ENCODE assay signal across 20 cellular contexts in genomic region chr12:22230280-22230794, GRCh38.
A peak's percentile ranks its signal among the peaks of the same experiment; 100 is the strongest.
DNase-seq lines count a peak whose midpoint lies in the region; ATAC-seq, FAIRE-seq and TF ChIP-seq lines count a peak whose summit lies in the region.
"Had no signal": no experiment of that assay in that cellular context is flagged by ENCODE, and none has a peak within 500 bp of the region (broad histone marks: within the 10 kb centered on the region; RNA-seq: fewer than 3 reads in every experiment).

No MANE protein-coding gene starts in this region.

- H3K27me3 Mint-ChIP-seq in osteocyte (ENCODE audit: unreplicated experiment) = peaks cover 3% of the 10 kb centered on the region
- H3K27me3 Mint-ChIP-seq in activated naive CD8-positive, alpha-beta T cell treated with anti-CD3 and anti-CD28 coated beads, Interleukin-2, amount 50 U/mL, for 24 hours = no peaks in the 10 kb centered on the region
- H3K27me3 Mint-ChIP-seq: naive thymus-derived CD4-positive, alpha-beta T cell had no signal

- peaks cover 36% of the 10 kb centered on the region for H3K4me1 Mint-ChIP-seq in osteocyte (ENCODE audit: unreplicated experiment)
- no peaks in the 10 kb centered on the region for H3K4me1 Mint-ChIP-seq in activated naive CD8-positive, alpha-beta T cell treated with anti-CD3 and anti-CD28 coated beads, Interleukin-2, amount 50 U/mL, for 24 hours

- H3K27ac Mint-ChIP-seq in osteocyte (ENCODE audit: unreplicated experiment) = peak overlapping the region; percentile 72
- H3K27ac Mint-ChIP-seq in activated naive CD8-positive, alpha-beta T cell treated with anti-CD3 and anti-CD28 coated beads, Interleukin-2, amount 50 U/mL, for 24 hours = no peak overlapping the region
- H3K27ac Mint-ChIP-seq: naive thymus-derived CD4-positive, alpha-beta T cell had no signal

- no peak for TF ChIP-seq CTCF in fibroblast of mammary gland (conservative IDR thresholded peaks at IDR 0.05; ENCODE audit: control insufficient read depth, insufficient read depth, low read depth, low read length)
- TF ChIP-seq CTCF in osteocyte (IDR thresholded peaks at IDR 0.05) = no peak

- no peak for ATAC-seq in HG03378 (IDR thresholded peaks at IDR 0.05; ENCODE audit: unreplicated experiment)
- no peak for ATAC-seq in GM21367 (IDR thresholded peaks at IDR 0.05; ENCODE audit: unreplicated experiment)
- ATAC-seq in activated naive CD8-positive, alpha-beta T cell treated with anti-CD3 and anti-CD28 coated beads, Interleukin-2, amount 50 U/mL, for 24 hours = no peak
- ATAC-seq: left ventricle myocardium superior; naive thymus-derived CD4-positive, alpha-beta T cell; Panc1 had no signal

- no peaks in the 10 kb centered on the region for H3K36me3 Mint-ChIP-seq in osteocyte (ENCODE audit: unreplicated experiment)
- H3K36me3 Mint-ChIP-seq in activated naive CD8-positive, alpha-beta T cell treated with anti-CD3 and anti-CD28 coated beads, Interleukin-2, amount 50 U/mL, for 24 hours (ENCODE audit: low read depth) = no peaks in the 10 kb centered on the region
- H3K36me3 Mint-ChIP-seq: naive thymus-derived CD4-positive, alpha-beta T cell had no signal

- DNase-seq in COLO829 (ENCODE audit: low spot score) (peak; percentile 18), RCC 7860 (ENCODE audit: low spot score) (peak; percentile 12), fibroblast of mammary gland (ENCODE audit: low read depth) (peak; percentile 63), osteocyte (ENCODE audit: extremely low spot score, unreplicated experiment) (no peak), activated gamma-delta T cell treated with Interleukin-2 at 50 U/mL for 16 hours (no peak)
- DNase-seq in activated naive CD8-positive, alpha-beta T cell treated with anti-CD3 and anti-CD28 coated beads, Interleukin-2, amount 50 U/mL, for 24 hours = no peak
- DNase-seq: activated T-cell treated with anti-CD3 and anti-CD28 coated beads, Interleukin-2, amount 50 U/mL, for 1 hour; DMS79; left ventricle myocardium superior; MV-4-11; naive thymus-derived CD4-positive, alpha-beta T cell; NCI-H774; stomach had no signal

- H3K9me3 Mint-ChIP-seq in osteocyte (ENCODE audit: unreplicated experiment) = no peaks in the 10 kb centered on the region
- peaks cover 3% of the 10 kb centered on the region for H3K9me3 Mint-ChIP-seq in activated naive CD8-positive, alpha-beta T cell treated with anti-CD3 and anti-CD28 coated beads, Interleukin-2, amount 50 U/mL, for 24 hours

- H3K4me3 Mint-ChIP-seq in osteocyte (ENCODE audit: unreplicated experiment) = no peak overlapping the region
- H3K4me3 Mint-ChIP-seq in activated naive CD8-positive, alpha-beta T cell treated with anti-CD3 and anti-CD28 coated beads, Interleukin-2, amount 50 U/mL, for 24 hours = no peak overlapping the region
- H3K4me3 Mint-ChIP-seq: naive thymus-derived CD4-positive, alpha-beta T cell had no signal

- no peak overlapping the region for H3K4me3 ChIP-seq in fibroblast of mammary gland (ENCODE audit: control insufficient read depth, low read depth, low read length)
- H3K4me3 ChIP-seq: BLaER1 treated with 17β-estradiol and CSF1 and Interleukin-3, amounts not matched to agents 10 nM and 100 nM; prostate gland; stomach had no signal

- no peak for FAIRE-seq in RCC 7860 (lab: Jason Lieb, UNC)
- FAIRE-seq: endothelial cell of umbilical vein, H1 had no signal

Comparison
In these comparisons a context has a peak if more than half of its experiments do, and no peak if none do; other contexts are left out.
1. DNase-seq: peak in COLO829 (single experiment), RCC 7860 (single experiment) and fibroblast of mammary gland (single experiment); none in osteocyte (single experiment), activated gamma-delta T cell treated with Interleukin-2 at 50 U/mL for 16 hours (single experiment) and activated naive CD8-positive, alpha-beta T cell treated with anti-CD3 and anti-CD28 coated beads, Interleukin-2, amount 50 U/mL, for 24 hours (single experiment).